Comparison of ENCODE assay signal across 13 cellular contexts in genomic region chr22:45131749-45132148, GRCh38. TPM values are rescaled to one million over a fixed set of nuclear protein-coding genes. Genes with fewer than 3 reads are reported as not detected.
DNase-seq lines count a peak whose midpoint lies in the region; ATAC-seq and TF ChIP-seq lines count a peak whose summit lies in the region.
"Had no signal": no experiment of that assay in that cellular context is flagged by ENCODE, and none has a peak within 500 bp of the region (broad histone marks: within the 10 kb centered on the region; RNA-seq: fewer than 3 reads in every experiment).

No MANE protein-coding gene starts in this region.

- H3K27me3 ChIP-seq in spleen (replicated peaks in 1 of 7): no peaks in the 10 kb centered on the region

- peak overlapping the region in 7 of 8 donors; percentile 33 to 86 (median 64) for H3K27ac ChIP-seq in spleen

- in situ Hi-C loops in KBM-7 (cut with MboI; ENCODE audit: low pct_unique_long_range_greater_than_20kb, low sequenced_read_pairs): no loop called here

- no peak overlapping the region for H3K27ac Mint-ChIP-seq in activated naive CD4-positive, alpha-beta T cell treated with anti-CD3 and anti-CD28 coated beads for 36 hours
- H3K27ac Mint-ChIP-seq: T-helper 1 cell treated with Interleukin-12 subunit alpha and Interleukin-12 subunit beta and Interleukin-4 antibody, amounts not matched to agents 30 μg/mL and 1 μg/mL, for 36 hours had no signal

- no peak overlapping the region for H3K4me3 Mint-ChIP-seq in activated naive CD4-positive, alpha-beta T cell treated with anti-CD3 and anti-CD28 coated beads for 36 hours
- H3K4me3 Mint-ChIP-seq: T-helper 1 cell treated with Interleukin-12 subunit alpha and Interleukin-12 subunit beta and Interleukin-4 antibody, amounts not matched to agents 30 μg/mL and 1 μg/mL, for 36 hours had no signal

- H3K9me3 ChIP-seq in spleen: peaks cover 0 to 18% (median 14%) of the 10 kb centered on the region in 8 donors

- H3K4me1 ChIP-seq in spleen: peaks cover 0 to 38% (median 17%) of the 10 kb centered on the region in 6 donors

- peaks cover 34% of the 10 kb centered on the region for H3K36me3 Mint-ChIP-seq in activated naive CD4-positive, alpha-beta T cell treated with anti-CD3 and anti-CD28 coated beads for 36 hours (ENCODE audit: low read depth)

- WGBS in spleen, 5 donors: 31 to 65% (median 55%) methylated on average over 3 of the region's 3 CpGs

- ATAC-seq in left ventricle myocardium superior: peak; percentile 71
- ATAC-seq in GM19351 (IDR thresholded peaks at IDR 0.05; ENCODE audit: unreplicated experiment): no peak
- ATAC-seq: esophagus mucosa; stimulated activated effector memory CD8-positive, alpha-beta T cell treated with anti-CD3 and anti-CD28 coated beads, Interleukin-12 subunit alpha, Interleukin-12 subunit beta, amount 100 ng/mL, for 72 hours had no signal

- DNase-seq in KBM-7 (peak; percentile 75), SKM-1 (lab: John Stamatoyannopoulos, UW; ENCODE audit: unreplicated experiment) (peak; percentile 75), left ventricle myocardium superior (peak; percentile 50), spleen (peak; percentile 86), KG1 (lab: John Stamatoyannopoulos, UW) (no peak), T-helper 1 cell (no peak)
- DNase-seq in activated naive CD4-positive, alpha-beta T cell treated with anti-CD3 and anti-CD28 coated beads for 36 hours: no peak
- DNase-seq: GOT3, NCI-H1092 treated with DMSO at 0.1 percent for 48 hours had no signal

- no peak for TF ChIP-seq CTCF in spleen (IDR thresholded peaks at IDR 0.05 in 8 of 11, conservative IDR thresholded peaks at IDR 0.05 in 3 of 11)

- CTCF ChIA-PET in activated naive CD4-positive, alpha-beta T cell treated with anti-CD3 and anti-CD28 coated beads for 36 hours (lab: Charles Lee): no interaction called here

- H3K9me3 Mint-ChIP-seq in activated naive CD4-positive, alpha-beta T cell treated with anti-CD3 and anti-CD28 coated beads for 36 hours: peaks cover 13% of the 10 kb centered on the region
- H3K9me3 Mint-ChIP-seq: stimulated activated effector memory CD8-positive, alpha-beta T cell treated with anti-CD3 and anti-CD28 coated beads, Interleukin-12 subunit alpha, Interleukin-12 subunit beta, amount 100 ng/mL, for 72 hours had no signal

- intact Hi-C loops in left ventricle myocardium superior (cut with micrococcal nuclease) (no loop called here), spleen (cut with DNase I; ENCODE audit: low total_unique reads) (no loop called here)
- intact Hi-C loops in activated naive CD4-positive, alpha-beta T cell treated with anti-CD3 and anti-CD28 coated beads for 36 hours (cut with micrococcal nuclease): loop anchor here (2.0 kb wide), 2 partner anchors 31 to 39 kb away; partner anchors contain the start of gene NUP50

- peak overlapping the region in 1 of 8 donors; percentile 26 for H3K4me3 ChIP-seq in spleen

- peaks cover 7 to 47% (median 20%) of the 10 kb centered on the region in 6 donors for H3K36me3 ChIP-seq in spleen

- TF ChIP-seq POLR2A in spleen (IDR thresholded peaks at IDR 0.05): no peak

- H3K4me1 Mint-ChIP-seq in activated naive CD4-positive, alpha-beta T cell treated with anti-CD3 and anti-CD28 coated beads for 36 hours (ENCODE audit: low read depth): peaks cover 28% of the 10 kb centered on the region

- no peaks in the 10 kb centered on the region for H3K27me3 Mint-ChIP-seq in activated naive CD4-positive, alpha-beta T cell treated with anti-CD3 and anti-CD28 coated beads for 36 hours (ENCODE audit: low read depth)

RNA-seq across cellular contexts. Expression of gene NUP50, which starts 32.0 kb away (rescaled TPM):
- 16.2 TPM for total RNA-seq in left ventricle myocardium superior
- total RNA-seq in spleen: 100 to 1,000 TPM in 2 of 7 donors, 10 to 100 TPM in 5; 85.9 to 109 (median 98.5) TPM
- polyA plus RNA-seq in spleen: 10 to 100 TPM; 16.2 to 26.4 (median 17.5) TPM
- 100 to 1,000 TPM; 151 to 154 TPM for total RNA-seq in activated naive CD4-positive, alpha-beta T cell treated with anti-CD3 and anti-CD28 coated beads for 36 hours

Comparison
In these comparisons a context has a peak if more than half of its experiments do, and no peak if none do; other contexts are left out.
1. DNase-seq: peak in KBM-7 (single experiment), SKM-1 (single experiment), left ventricle myocardium superior (single experiment) and spleen (single experiment); none in activated naive CD4-positive, alpha-beta T cell treated with anti-CD3 and anti-CD28 coated beads for 36 hours (single experiment), KG1 (single experiment) and T-helper 1 cell (0 of 5).